ENCODE assay signal across 21 cellular contexts in genomic region chr14:39875028-39875427, GRCh38.
DNase-seq lines count a peak whose midpoint lies in the region; ATAC-seq and TF ChIP-seq lines count a peak whose summit lies in the region.
"Had no signal": no experiment of that assay in that cellular context is flagged by ENCODE, and none has a peak within 500 bp of the region (broad histone marks: within the 10 kb centered on the region; RNA-seq: fewer than 3 reads in every experiment).

No MANE protein-coding gene starts in this region.

- H4K20me1 ChIP-seq in OCI-LY3 (ENCODE audit: insufficient read depth, low read length): no peaks in the 10 kb centered on the region

- no peak overlapping the region for H3K4me3 Mint-ChIP-seq in activated CD4-positive, alpha-beta T cell treated with anti-CD3 and anti-CD28 coated beads, Interleukin-2, amount 10 ng/mL, durations not matched to agents 7 days and 5 days
- H3K4me3 Mint-ChIP-seq: activated naive CD8-positive, alpha-beta T cell treated with anti-CD3 and anti-CD28 coated beads, Interleukin-2, amount 10 ng/mL, durations not matched to agents 7 days and 5 days; activated T-helper 17 cell treated with anti-CD3 and anti-CD28 coated beads, Interleukin-2, amount 50 U/mL, for 72 hours; central memory CD8-positive, alpha-beta T cell; T-helper 1 cell treated with Interleukin-12 subunit alpha and Interleukin-12 subunit beta and Interleukin-4 antibody, amounts not matched to agents 30 μg/mL and 1 μg/mL, for 36 hours had no signal

- H3K79me2 ChIP-seq in OCI-LY3 (ENCODE audit: low read length): no peaks in the 10 kb centered on the region

- no peaks in the 10 kb centered on the region for H3K36me3 Mint-ChIP-seq in activated CD4-positive, alpha-beta T cell treated with anti-CD3 and anti-CD28 coated beads, Interleukin-2, amount 10 ng/mL, durations not matched to agents 7 days and 5 days (ENCODE audit: low read depth)
- H3K36me3 Mint-ChIP-seq: activated naive CD8-positive, alpha-beta T cell treated with anti-CD3 and anti-CD28 coated beads, Interleukin-2, amount 10 ng/mL, durations not matched to agents 7 days and 5 days had no signal

- H3K27ac ChIP-seq in OCI-LY3 (ENCODE audit: low read length): peak overlapping the region; percentile 90
- H3K27ac ChIP-seq: C4-2B, dorsolateral prefrontal cortex, SJSA1 had no signal

- H3K27ac Mint-ChIP-seq in activated CD4-positive, alpha-beta T cell treated with anti-CD3 and anti-CD28 coated beads, Interleukin-2, amount 10 ng/mL, durations not matched to agents 7 days and 5 days: no peak overlapping the region
- H3K27ac Mint-ChIP-seq: activated naive CD8-positive, alpha-beta T cell treated with anti-CD3 and anti-CD28 coated beads, Interleukin-2, amount 10 ng/mL, durations not matched to agents 7 days and 5 days; activated T-helper 17 cell treated with anti-CD3 and anti-CD28 coated beads, Interleukin-2, amount 50 U/mL, for 72 hours; T-helper 1 cell treated with Interleukin-12 subunit alpha and Interleukin-12 subunit beta and Interleukin-4 antibody, amounts not matched to agents 30 μg/mL and 1 μg/mL, for 36 hours had no signal

- ATAC-seq in GM18861 (IDR thresholded peaks at IDR 0.05; ENCODE audit: unreplicated experiment) (peak; percentile 52), GM19468 (IDR thresholded peaks at IDR 0.05; ENCODE audit: extremely low read depth, unreplicated experiment) (peak; percentile 14), HG02981 (IDR thresholded peaks at IDR 0.05; ENCODE audit: unreplicated experiment) (peak; percentile 45)
- ATAC-seq: activated T-helper 17 cell treated with anti-CD3 and anti-CD28 coated beads, Interleukin-2, amount 50 U/mL, for 72 hours; Panc1 had no signal

- peak overlapping the region; percentile 54 for H3K4me3 ChIP-seq in OCI-LY3 (ENCODE audit: low read length)
- H3K4me3 ChIP-seq: dorsolateral prefrontal cortex, SJSA1 had no signal

- no peaks in the 10 kb centered on the region; the same call in 1 of the 2 replicates for H3K9me3 ChIP-seq in OCI-LY3 (ENCODE audit: insufficient read depth, low read length)
- H3K9me3 ChIP-seq: SJSA1 had no signal

- H3K9me3 Mint-ChIP-seq in activated CD4-positive, alpha-beta T cell treated with anti-CD3 and anti-CD28 coated beads, Interleukin-2, amount 10 ng/mL, durations not matched to agents 7 days and 5 days: peaks cover 2% of the 10 kb centered on the region
- H3K9me3 Mint-ChIP-seq: activated naive CD8-positive, alpha-beta T cell treated with anti-CD3 and anti-CD28 coated beads, Interleukin-2, amount 10 ng/mL, durations not matched to agents 7 days and 5 days had no signal

- peaks cover 58% of the 10 kb centered on the region for H3K4me1 ChIP-seq in OCI-LY3 (ENCODE audit: low read length)
- H3K4me1 ChIP-seq: SJSA1 had no signal

- peak overlapping the region; percentile 69 for H3K4me2 ChIP-seq in OCI-LY3 (ENCODE audit: low read length)

- H3K27me3 Mint-ChIP-seq in activated CD4-positive, alpha-beta T cell treated with anti-CD3 and anti-CD28 coated beads, Interleukin-2, amount 10 ng/mL, durations not matched to agents 7 days and 5 days: no peaks in the 10 kb centered on the region
- H3K27me3 Mint-ChIP-seq: activated naive CD8-positive, alpha-beta T cell treated with anti-CD3 and anti-CD28 coated beads, Interleukin-2, amount 10 ng/mL, durations not matched to agents 7 days and 5 days; activated T-helper 17 cell treated with anti-CD3 and anti-CD28 coated beads, Interleukin-2, amount 50 U/mL, for 72 hours; central memory CD8-positive, alpha-beta T cell had no signal

- H2AFZ ChIP-seq in OCI-LY3 (ENCODE audit: low read depth, low read length): peak overlapping the region; percentile 9; the same call in 1 of the 2 replicates

- CTCF ChIA-PET in activated CD4-positive, alpha-beta T cell treated with anti-CD3 and anti-CD28 coated beads, Interleukin-2, amount 10 ng/mL, durations not matched to agents 7 days and 5 days (lab: Charles Lee): no interaction called here

- no peak for DNase-seq in activated CD4-positive, alpha-beta T cell treated with anti-CD3 and anti-CD28 coated beads, Interleukin-2, amount 10 ng/mL, durations not matched to agents 7 days and 5 days
- DNase-seq in glomerular visceral epithelial cell (ENCODE audit: extremely low spot score) (no peak), NCI-H1694 (lab: John Stamatoyannopoulos, UW) (no peak)
- DNase-seq: activated CD4-positive, alpha-beta T cell treated with anti-CD3 and anti-CD28 coated beads for 48 hours; activated naive CD8-positive, alpha-beta T cell treated with anti-CD3 and anti-CD28 coated beads, Interleukin-2, amount 10 ng/mL, durations not matched to agents 7 days and 5 days; dorsolateral prefrontal cortex; head of caudate nucleus; mammary epithelial cell; NCI-H1105; NCI-H2081 treated with DMSO at 0.1 percent for 48 hours; substantia nigra had no signal

- POLR2A ChIA-PET in activated CD4-positive, alpha-beta T cell treated with anti-CD3 and anti-CD28 coated beads, Interleukin-2, amount 10 ng/mL, durations not matched to agents 7 days and 5 days (lab: Charles Lee): no interaction called here

- no peak for TF ChIP-seq CTCF in OCI-LY3 (IDR thresholded peaks at IDR 0.05; ENCODE audit: low read depth, low read length)

- peak overlapping the region; percentile 64; the same call in 1 of the 2 replicates for H3K9ac ChIP-seq in OCI-LY3 (ENCODE audit: low read length)

- no peaks in the 10 kb centered on the region for H3K36me3 ChIP-seq in OCI-LY3 (replicated peaks; ENCODE audit: low read depth, low read length)
- H3K36me3 ChIP-seq: SJSA1 had no signal

- H3K27me3 ChIP-seq in OCI-LY3 (ENCODE audit: low read depth, low read length): no peaks in the 10 kb centered on the region
- H3K27me3 ChIP-seq: dorsolateral prefrontal cortex, SJSA1 had no signal

- H3K4me1 Mint-ChIP-seq in activated CD4-positive, alpha-beta T cell treated with anti-CD3 and anti-CD28 coated beads, Interleukin-2, amount 10 ng/mL, durations not matched to agents 7 days and 5 days: no peaks in the 10 kb centered on the region
- H3K4me1 Mint-ChIP-seq: activated naive CD8-positive, alpha-beta T cell treated with anti-CD3 and anti-CD28 coated beads, Interleukin-2, amount 10 ng/mL, durations not matched to agents 7 days and 5 days; central memory CD8-positive, alpha-beta T cell had no signal
